8 cellular contexts compared by ENCODE assay signal in the genomic region with DNA sequence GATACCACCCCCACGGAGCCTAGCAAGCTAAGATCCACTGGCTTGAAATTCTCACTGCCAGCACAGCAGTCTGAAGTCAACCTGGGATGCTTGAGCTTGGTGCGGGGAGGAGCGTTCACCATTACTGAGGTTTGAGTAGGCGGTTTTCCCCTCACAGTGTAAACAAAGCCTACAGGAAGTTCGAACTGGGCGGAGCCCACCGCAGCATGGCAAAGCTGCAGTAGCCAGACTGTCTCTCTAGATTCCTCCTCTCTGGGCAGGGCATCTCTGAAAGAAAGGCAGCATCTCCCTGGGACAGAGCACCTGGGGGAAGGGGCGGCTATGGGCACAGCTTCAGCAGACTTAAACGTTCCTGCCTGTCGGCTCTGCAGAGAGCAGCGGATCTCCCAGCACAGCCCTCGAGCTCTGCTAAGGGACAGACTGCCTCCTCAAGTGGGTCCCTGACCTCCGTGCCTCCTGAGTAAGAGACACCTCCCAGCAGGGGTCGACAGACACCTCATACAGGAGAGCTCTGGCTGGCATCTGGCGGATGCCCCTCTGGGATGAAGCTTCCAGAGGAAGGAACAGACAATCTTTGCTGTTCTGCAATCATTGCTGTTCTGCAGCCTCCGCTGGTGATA. TPM values are rescaled to one million over a fixed set of nuclear protein-coding genes. Genes with fewer than 3 reads are reported as not detected.
A peak's percentile ranks its signal among the peaks of the same experiment; 100 is the strongest.
DNase-seq lines count a peak whose midpoint lies in the region; ATAC-seq lines count a peak whose summit lies in the region.
"Not testable (repeated sequence)": the region's sequence is repeated elsewhere in the genome, so short reads cannot be mapped to it uniquely, and the experiment has no call there.

No MANE protein-coding gene starts in this region.

- peak overlapping the region; percentile 54 for H3K4me3 Mint-ChIP-seq in activated T-helper 17 cell treated with anti-CD3 and anti-CD28 coated beads, Interleukin-2, amount 50 U/mL, for 72 hours

- peaks cover 19% of the 10 kb centered on the region for H3K4me1 Mint-ChIP-seq in activated T-helper 17 cell treated with anti-CD3 and anti-CD28 coated beads, Interleukin-2, amount 50 U/mL, for 72 hours

- intact Hi-C loops in left cardiac atrium (cut with DNase I), result not testable (repeated sequence)

- not testable (repeated sequence) for H3K27me3 Mint-ChIP-seq in activated T-helper 17 cell treated with anti-CD3 and anti-CD28 coated beads, Interleukin-2, amount 50 U/mL, for 72 hours

- DNase-seq in A172 (ENCODE audit: low spot score), result peak; percentile 82
- DNase-seq in NCI-H146 treated with DMSO at 0.1 percent for 48 hours (lab: John Stamatoyannopoulos, UW; ENCODE audit: unreplicated experiment), result peak; percentile 6
- DNase-seq in UCSD-AML1 (lab: John Stamatoyannopoulos, UW; ENCODE audit: unreplicated experiment), result peak; percentile 54
- peak; percentile 25 for DNase-seq in left cardiac atrium
- DNase-seq in stimulated activated CD4-positive, alpha-beta T cell treated with anti-CD3 and anti-CD28 coated beads, Interleukin-1b, Interleukin-23, amount 100 ng/mL, for 4 hours (ENCODE audit: low read depth in 2 of 2), result peak; percentile 3 to 38

- peaks cover 35% of the 10 kb centered on the region for H3K9me3 Mint-ChIP-seq in activated T-helper 17 cell treated with anti-CD3 and anti-CD28 coated beads, Interleukin-2, amount 50 U/mL, for 72 hours

- peak overlapping the region; percentile 17 for H3K27ac Mint-ChIP-seq in activated T-helper 17 cell treated with anti-CD3 and anti-CD28 coated beads, Interleukin-2, amount 50 U/mL, for 72 hours

- ATAC-seq in GM19025 (IDR thresholded peaks at IDR 0.05; ENCODE audit: low read depth, unreplicated experiment) (peak; percentile 72), HG02970 (IDR thresholded peaks at IDR 0.05; ENCODE audit: low FRiP score, unreplicated experiment) (peak; percentile 60)
- peak; percentile 80 for ATAC-seq in activated T-helper 17 cell treated with anti-CD3 and anti-CD28 coated beads, Interleukin-2, amount 50 U/mL, for 72 hours (replicated peaks)
- ATAC-seq in left cardiac atrium, result not testable (repeated sequence)

- not testable (repeated sequence) for H3K36me3 Mint-ChIP-seq in activated T-helper 17 cell treated with anti-CD3 and anti-CD28 coated beads, Interleukin-2, amount 50 U/mL, for 72 hours (ENCODE audit: low read depth)

RNA-seq across cellular contexts. Expression of a gene that starts 34.6 kb away (rescaled TPM):
- 57.7 and 63.7 TPM in 2 replicates for total RNA-seq in A172 (2014; rRNA removed; shearing (Covaris generic))
- 10 to 100 TPM; 22.6 to 37.2 TPM for total RNA-seq in activated T-helper 17 cell treated with anti-CD3 and anti-CD28 coated beads, Interleukin-2, amount 50 U/mL, for 72 hours
- total RNA-seq in left cardiac atrium, result 1 to 10 TPM; 4.6 to 5.8 TPM

Comparison
In these comparisons a context has a peak if more than half of its experiments do, and no peak if none do; other contexts are left out.
1. DNase-seq: peak in every context shown above with its lines; median percentile 82 in A172; 54 in UCSD-AML1; 25 in left cardiac atrium; 20 in stimulated activated CD4-positive, alpha-beta T cell treated with anti-CD3 and anti-CD28 coated beads, Interleukin-1b, Interleukin-23, amount 100 ng/mL, for 4 hours; 6 in NCI-H146 treated with DMSO at 0.1 percent for 48 hours.